1 cellular context compared by ENCODE assay signal in genomic region chr21:32537569-32537881, GRCh38.
TF ChIP-seq lines count a peak whose summit lies in the region.

No MANE protein-coding gene starts in this region.

TF ChIP-seq in H1, 55 proteins besides CTCF, POLR2A, EP300 and RAD21:
- no peak for TF ChIP-seq JUN (IDR thresholded peaks at IDR 0.05; ENCODE audit: low read depth, low read length)
